ENCODE assay signal across 29 cellular contexts in the genomic region with DNA sequence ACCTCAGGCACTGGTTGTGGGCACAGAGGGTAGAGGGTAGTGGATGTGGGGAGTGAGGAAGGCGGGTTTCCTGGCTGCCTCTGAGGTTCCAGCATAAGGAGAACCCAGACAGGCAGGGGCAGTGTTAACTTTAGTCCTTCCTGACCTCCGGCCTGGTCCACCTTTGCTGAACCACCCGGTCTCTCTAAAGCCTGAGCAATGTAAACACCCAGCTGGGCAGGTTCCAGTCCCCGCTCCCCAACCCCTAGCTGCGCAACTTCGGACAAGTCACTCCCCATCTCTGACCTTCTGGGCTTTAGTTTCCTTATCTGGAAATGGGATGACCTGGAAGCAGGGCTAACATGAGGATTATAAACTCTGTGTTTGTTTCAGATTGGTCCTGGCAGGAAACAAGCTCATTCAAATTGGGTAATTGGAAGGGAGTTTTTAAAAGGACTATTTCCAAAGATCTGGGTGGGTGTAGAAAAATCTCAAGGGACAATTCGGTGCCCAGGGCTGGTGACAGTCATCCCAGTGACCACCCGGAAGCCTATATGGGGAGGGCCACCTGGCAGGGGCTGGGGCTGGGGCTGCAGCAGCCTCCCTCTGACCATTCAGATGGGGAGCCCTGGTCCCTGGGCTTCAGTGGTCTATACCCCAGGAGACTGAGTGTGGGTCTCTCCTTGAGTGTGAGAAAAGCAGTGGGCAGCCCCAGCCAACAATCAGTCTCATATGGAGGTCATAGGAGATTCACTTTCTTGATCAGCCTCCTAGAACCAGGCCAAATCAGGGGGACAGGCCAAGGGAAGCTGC.
"Had no signal": no experiment of that assay in that cellular context is flagged by ENCODE, and none has a peak within 500 bp of the region (broad histone marks: within the 10 kb centered on the region; RNA-seq: fewer than 3 reads in every experiment).

No MANE protein-coding gene starts in this region.

- H3K9me3 ChIP-seq: adrenal gland, body of pancreas, Peyer's patch, SJSA1, SK-N-SH had no signal

- H3K36me3 ChIP-seq: adrenal gland, Peyer's patch, SJSA1 had no signal

- ATAC-seq: activated CD8-positive, alpha-beta T cell treated with anti-CD3 and anti-CD28 coated beads for 36 hours; activated naive CD4-positive, alpha-beta T cell treated with anti-CD3 and anti-CD28 coated beads, Interleukin-2, amount 50 U/mL, for 72 hours; activated T-cell treated with anti-CD3 and anti-CD28 coated beads, Interleukin-2, amount 50 U/mL, for 72 hours; activated T-helper 17 cell treated with anti-CD3 and anti-CD28 coated beads, Interleukin-2, amount 50 U/mL, for 72 hours; body of pancreas; PC-3 had no signal

- H3K4me1 ChIP-seq: adrenal gland, body of pancreas, Peyer's patch had no signal

- FAIRE-seq: astrocyte, bronchial epithelial cell, TTC549 had no signal

- H3K27me3 ChIP-seq: adrenal gland, body of pancreas, Peyer's patch, SJSA1 had no signal

- H3K9ac ChIP-seq: KMS-11, SK-N-SH had no signal

- DNase-seq: activated CD4-positive, alpha-beta T cell treated with anti-CD3 and anti-CD28 coated beads, Interleukin-2, amount 10 ng/mL, durations not matched to agents 24 days and 14 days; activated CD4-positive, alpha-beta T cell treated with anti-CD3 and anti-CD28 coated beads, Interleukin-2, amount 50 U/mL, for 4 hours; activated CD8-positive, alpha-beta T cell treated with anti-CD3 and anti-CD28 coated beads for 36 hours; activated gamma-delta T cell treated with Interleukin-2 at 50 U/mL for 16 hours; activated naive CD4-positive, alpha-beta T cell treated with anti-CD3 and anti-CD28 coated beads for 36 hours; activated T-cell treated with anti-CD3 and anti-CD28 coated beads, Interleukin-2, amount 50 U/mL, for 1 hour; activated T-cell treated with anti-CD3 and anti-CD28 coated beads, Interleukin-2, amount 50 U/mL, for 72 hours; adrenal gland; body of pancreas; central memory CD4-positive, alpha-beta T cell; NCI-H1105; NCI-H1436; NCI-H1694; NCI-H1930; NCI-H2081 treated with DMSO at 0.1 percent for 48 hours; NCI-H345; NCI-H524 treated with DMSO at 0.1 percent for 48 hours; PC-3; Peyer's patch; RPMI8226; SHP77 treated with DMSO at 0.1 percent for 48 hours; SK-N-SH had no signal

- H3K4me3 ChIP-seq: adrenal gland, body of pancreas, Peyer's patch, SJSA1 had no signal

- H3K27ac ChIP-seq: adrenal gland, body of pancreas, KMS-11, SJSA1 had no signal
